ENCODE assay signal across 17 cellular contexts in the genomic region with DNA sequence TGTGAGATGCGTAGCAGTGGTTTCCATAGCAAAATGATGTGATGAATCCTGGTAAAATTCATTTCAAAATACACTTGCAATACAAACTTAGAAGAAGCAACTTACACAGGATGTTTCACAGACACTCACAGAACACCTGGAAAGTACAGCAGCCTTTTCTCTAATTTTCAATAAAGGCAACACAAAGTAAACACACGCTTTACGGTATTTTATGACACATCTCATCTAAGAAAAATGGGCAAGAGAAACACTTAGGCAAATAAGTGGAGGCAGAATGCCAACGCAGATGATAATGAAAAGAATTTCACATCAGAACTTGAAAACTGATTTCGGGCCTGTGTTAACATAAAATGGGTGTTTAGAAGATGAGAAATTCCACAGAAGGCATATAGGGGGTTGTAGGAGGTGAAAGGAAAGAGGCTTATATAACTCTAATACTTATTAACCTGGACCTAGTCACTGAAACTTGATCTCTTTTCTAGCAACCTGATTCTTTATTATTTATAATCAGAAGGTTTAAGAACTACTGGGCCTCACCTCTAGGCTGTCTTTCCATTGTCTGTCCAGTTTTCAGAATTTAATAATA. TPM values are rescaled to one million over a fixed set of nuclear protein-coding genes. Genes with fewer than 3 reads are reported as not detected.
DNase-seq lines count a peak whose midpoint lies in the region; ATAC-seq and TF ChIP-seq lines count a peak whose summit lies in the region.
"Had no signal": no experiment of that assay in that cellular context is flagged by ENCODE, and none has a peak within 500 bp of the region (broad histone marks: within the 10 kb centered on the region; RNA-seq: fewer than 3 reads in every experiment).

No MANE protein-coding gene starts in this region.

- H3K9me3 Mint-ChIP-seq in Calu3 (ENCODE audit: low read depth, unreplicated experiment), result no peaks in the 10 kb centered on the region
- peaks cover 3% of the 10 kb centered on the region for H3K9me3 Mint-ChIP-seq in activated CD8-positive, alpha-beta T cell treated with anti-CD3 and anti-CD28 coated beads, Interleukin-2, amount 10 ng/mL, durations not matched to agents 7 days and 5 days (ENCODE audit: insufficient read depth)
- H3K9me3 Mint-ChIP-seq: activated T-helper 1 cell treated with anti-CD3 and anti-CD28 coated beads, Interleukin-12 subunit alpha, Interleukin-12 subunit beta, Interleukin-2, Interleukin-4 antibody, amounts not matched to agents 30 ng/mL and 10 ng/mL and 1 ng/mL, durations not matched to agents 14 hours and 24 hours and 36 hours; stimulated activated naive CD8-positive, alpha-beta T cell treated with anti-CD3 and anti-CD28 coated beads, Interleukin-15, Interleukin-2, amounts not matched to agents 100 ng/mL and 50 ng/mL, for 24 hours had no signal

- TF ChIP-seq RAD21 in liver (IDR thresholded peaks at IDR 0.05), result no peak

- no peak for TF ChIP-seq EP300 in sigmoid colon (IDR thresholded peaks at IDR 0.05)

- H3K9ac ChIP-seq in mammary epithelial cell (ENCODE audit: insufficient read depth, low read length), result no peak overlapping the region
- H3K9ac ChIP-seq in liver (ENCODE audit: low read depth in 1 of 2, low read length in 2 of 2), result no peak overlapping the region

- H3K27ac Mint-ChIP-seq in Calu3 (ENCODE audit: unreplicated experiment), result peak overlapping the region; percentile 95
- H3K27ac Mint-ChIP-seq in activated CD8-positive, alpha-beta T cell treated with anti-CD3 and anti-CD28 coated beads, Interleukin-2, amount 10 ng/mL, durations not matched to agents 7 days and 5 days, result no peak overlapping the region
- H3K27ac Mint-ChIP-seq: activated CD4-positive, alpha-beta memory T cell treated with anti-CD3 and anti-CD28 coated beads, Interleukin-2, amount 10 ng/mL, durations not matched to agents 7 days and 5 days; activated T-helper 1 cell treated with anti-CD3 and anti-CD28 coated beads, Interleukin-12 subunit alpha, Interleukin-12 subunit beta, Interleukin-2, Interleukin-4 antibody, amounts not matched to agents 30 ng/mL and 10 ng/mL and 1 ng/mL, durations not matched to agents 14 hours and 24 hours and 36 hours; stimulated activated naive CD8-positive, alpha-beta T cell treated with anti-CD3 and anti-CD28 coated beads, Interleukin-15, Interleukin-2, amounts not matched to agents 100 ng/mL and 50 ng/mL, for 24 hours had no signal

- H3K4me3 Mint-ChIP-seq in Calu3 (ENCODE audit: low read depth, unreplicated experiment), result peak overlapping the region; percentile 21
- H3K4me3 Mint-ChIP-seq in activated CD8-positive, alpha-beta T cell treated with anti-CD3 and anti-CD28 coated beads, Interleukin-2, amount 10 ng/mL, durations not matched to agents 7 days and 5 days, result no peak overlapping the region
- H3K4me3 Mint-ChIP-seq: activated CD4-positive, alpha-beta memory T cell treated with anti-CD3 and anti-CD28 coated beads, Interleukin-2, amount 10 ng/mL, durations not matched to agents 7 days and 5 days; activated T-helper 1 cell treated with anti-CD3 and anti-CD28 coated beads, Interleukin-12 subunit alpha, Interleukin-12 subunit beta, Interleukin-2, Interleukin-4 antibody, amounts not matched to agents 30 ng/mL and 10 ng/mL and 1 ng/mL, durations not matched to agents 14 hours and 24 hours and 36 hours; stimulated activated naive CD8-positive, alpha-beta T cell treated with anti-CD3 and anti-CD28 coated beads, Interleukin-15, Interleukin-2, amounts not matched to agents 100 ng/mL and 50 ng/mL, for 24 hours had no signal

- 84% methylated on average over 5 of the region's 5 CpGs for WGBS in mammary epithelial cell (ENCODE audit: low coverage, missing lambda C conversion rate)
- 43% methylated on average over 5 of the region's 5 CpGs for WGBS in liver
- 19 to 61% methylated on average over 5 of the region's 5 CpGs for WGBS in sigmoid colon, 2 donors

- H3K4me2 ChIP-seq in mammary epithelial cell (ENCODE audit: insufficient read depth, low read depth, low read length), result no peak overlapping the region

- intact Hi-C loops in Calu3 (cut with micrococcal nuclease; ENCODE audit: unreplicated experiment) (loop anchor here (5.0 kb wide), 1 partner anchor 220 kb away; no protein-coding TSS in a partner anchor), mammary epithelial cell (cut with micrococcal nuclease) (no loop called here), sigmoid colon (cut with DNase I) (no loop called here)

- BruUV-seq in Calu3 (replicated peaks; lab: Mats Ljungman, UMichigan) (no TSS peak), mammary epithelial cell (replicated peaks; lab: Mats Ljungman, UMichigan) (no TSS peak)

- H3K79me2 ChIP-seq in mammary epithelial cell (ENCODE audit: insufficient read depth, low read length), result no peaks in the 10 kb centered on the region

- no peaks in the 10 kb centered on the region for H4K20me1 ChIP-seq in mammary epithelial cell (ENCODE audit: insufficient read depth, low read length)

- TF ChIP-seq POLR2A in sigmoid colon (IDR thresholded peaks at IDR 0.05), result no peak

- CTCF ChIA-PET in Calu3 (lab: Charles Lee), result interaction anchor here (0.7 kb wide), 1 partner anchor 42 kb away, joined by 3 read pairs; no protein-coding TSS in a partner anchor
- CTCF ChIA-PET in mammary epithelial cell (lab: Charles Lee; ENCODE audit: low non-redundant PET), result no interaction called here
- CTCF ChIA-PET in activated CD8-positive, alpha-beta T cell treated with anti-CD3 and anti-CD28 coated beads, Interleukin-2, amount 10 ng/mL, durations not matched to agents 7 days and 5 days (lab: Charles Lee), result no interaction called here

- in situ Hi-C loops in mammary epithelial cell (cut with MboI; ENCODE audit: low sequenced_read_pairs in 2 of 2), result loop anchor here in 1 of 2 donors (25.0 kb wide), 1 partner anchor 225 kb away; the partner anchor contains the start of gene LIPH

- no peak overlapping the region for H3K27ac ChIP-seq in mammary epithelial cell (ENCODE audit: insufficient read depth, low read depth, low read length)
- H3K27ac ChIP-seq in liver (ENCODE audit: low read depth in 1 of 2, low read length in 2 of 2), result peak overlapping the region; percentile 54 to 79
- H3K27ac ChIP-seq in sigmoid colon, result no peak overlapping the region
- H3K27ac ChIP-seq: heart right ventricle had no signal

- H3K4me3 ChIP-seq in mammary epithelial cell (replicated peaks in 1 of 3; ENCODE audit: insufficient read depth in 1 of 3, low read depth in 2 of 3, low read length in 3 of 3) (no peak overlapping the region), liver (ENCODE audit: low read depth in 1 of 3, low read length in 3 of 3) (no peak overlapping the region), sigmoid colon (no peak overlapping the region)
- H3K4me3 ChIP-seq: heart right ventricle had no signal

- no peaks in the 10 kb centered on the region for H3K36me3 ChIP-seq in mammary epithelial cell (ENCODE audit: insufficient read depth, low read length)
- H3K36me3 ChIP-seq in liver (ENCODE audit: control insufficient read depth in 4 of 4, insufficient read depth in 3 of 4, low read depth in 1 of 4, low read length in 3 of 4), result no peaks in the 10 kb centered on the region
- no peaks in the 10 kb centered on the region for H3K36me3 ChIP-seq in sigmoid colon
- H3K36me3 ChIP-seq: heart right ventricle had no signal

- POLR2A ChIA-PET in activated CD8-positive, alpha-beta T cell treated with anti-CD3 and anti-CD28 coated beads, Interleukin-2, amount 10 ng/mL, durations not matched to agents 7 days and 5 days (lab: Charles Lee), result no interaction called here

- H3K27me3 Mint-ChIP-seq in Calu3 (ENCODE audit: unreplicated experiment), result no peaks in the 10 kb centered on the region
- peaks cover 2% of the 10 kb centered on the region for H3K27me3 Mint-ChIP-seq in activated CD8-positive, alpha-beta T cell treated with anti-CD3 and anti-CD28 coated beads, Interleukin-2, amount 10 ng/mL, durations not matched to agents 7 days and 5 days (ENCODE audit: low read depth)
- H3K27me3 Mint-ChIP-seq: activated CD4-positive, alpha-beta memory T cell treated with anti-CD3 and anti-CD28 coated beads, Interleukin-2, amount 10 ng/mL, durations not matched to agents 7 days and 5 days; stimulated activated naive CD8-positive, alpha-beta T cell treated with anti-CD3 and anti-CD28 coated beads, Interleukin-15, Interleukin-2, amounts not matched to agents 100 ng/mL and 50 ng/mL, for 24 hours had no signal

- DNase-seq in Calu3 (peak; percentile 49), NCI-H2107 treated with DMSO at 0.1 percent for 48 hours (lab: John Stamatoyannopoulos, UW; ENCODE audit: unreplicated experiment) (peak; percentile 55), mammary epithelial cell (peak; percentile 31), sigmoid colon (no peak), HuH-7 (ENCODE audit: low spot score) (no peak), mesenteric fat pad (ENCODE audit: low spot score) (no peak)
- no peak for DNase-seq in activated CD8-positive, alpha-beta T cell treated with anti-CD3 and anti-CD28 coated beads, Interleukin-2, amount 10 ng/mL, durations not matched to agents 7 days and 5 days
- DNase-seq: activated CD4-positive, alpha-beta memory T cell treated with anti-CD3 and anti-CD28 coated beads, Interleukin-2, amount 10 ng/mL, durations not matched to agents 7 days and 5 days; Caco-2; heart right ventricle; MV-4-11; NCI-H510A treated with DMSO at 0.1 percent for 48 hours; T1000 had no signal

- no peaks in the 10 kb centered on the region for H3K27me3 ChIP-seq in mammary epithelial cell (ENCODE audit: insufficient read depth, low read length)
- H3K27me3 ChIP-seq in liver (ENCODE audit: control insufficient read depth in 4 of 4, insufficient read depth in 4 of 4, low read length in 3 of 4), result no peaks in the 10 kb centered on the region
- no peaks in the 10 kb centered on the region for H3K27me3 ChIP-seq in sigmoid colon
- H3K27me3 ChIP-seq: heart right ventricle had no signal

- ATAC-seq in activated CD8-positive, alpha-beta T cell treated with anti-CD3 and anti-CD28 coated beads, Interleukin-2, amount 10 ng/mL, durations not matched to agents 7 days and 5 days, result no peak
- ATAC-seq: esophagus mucosa, heart right ventricle had no signal

- H3K36me3 Mint-ChIP-seq in Calu3 (ENCODE audit: insufficient read depth, unreplicated experiment), result peaks cover 79% of the 10 kb centered on the region
- no peaks in the 10 kb centered on the region for H3K36me3 Mint-ChIP-seq in activated CD8-positive, alpha-beta T cell treated with anti-CD3 and anti-CD28 coated beads, Interleukin-2, amount 10 ng/mL, durations not matched to agents 7 days and 5 days (ENCODE audit: low read depth)

- no peaks in the 10 kb centered on the region for H3K9me3 ChIP-seq in mammary epithelial cell (replicated peaks; ENCODE audit: insufficient read depth, low read length)
- no peaks in the 10 kb centered on the region for H3K9me3 ChIP-seq in liver (ENCODE audit: control insufficient read depth in 4 of 4, low read length in 3 of 4)
- H3K9me3 ChIP-seq in sigmoid colon, result no peaks in the 10 kb centered on the region
- H3K9me3 ChIP-seq: Caco-2, heart right ventricle had no signal

- H2AFZ ChIP-seq in mammary epithelial cell (ENCODE audit: low read depth, low read length), result no peak overlapping the region

- peaks cover 88% of the 10 kb centered on the region for H3K4me1 Mint-ChIP-seq in Calu3 (ENCODE audit: low read depth, unreplicated experiment)
- H3K4me1 Mint-ChIP-seq in activated CD8-positive, alpha-beta T cell treated with anti-CD3 and anti-CD28 coated beads, Interleukin-2, amount 10 ng/mL, durations not matched to agents 7 days and 5 days (ENCODE audit: low read depth), result peaks cover 14% of the 10 kb centered on the region

- dilution Hi-C loops in mammary epithelial cell (cut with HindIII; ENCODE audit: low sequenced_read_pairs), result no loop called here

- peak; percentile 23 for TF ChIP-seq CTCF in Calu3 (IDR thresholded peaks at IDR 0.05; ENCODE audit: unreplicated experiment)
- no peak for TF ChIP-seq CTCF in mammary epithelial cell (conservative IDR thresholded peaks at IDR 0.05 in 1 of 2, IDR thresholded peaks at IDR 0.05 in 1 of 2; ENCODE audit: extremely low read depth in 1 of 2, insufficient read depth in 1 of 2, low read depth in 1 of 2, low read length in 2 of 2)
- no peak for TF ChIP-seq CTCF in liver (IDR thresholded peaks at IDR 0.05; ENCODE audit: low read depth, low read length, missing input control)
- no peak for TF ChIP-seq CTCF in sigmoid colon (IDR thresholded peaks at IDR 0.05)

- H3K4me1 ChIP-seq in mammary epithelial cell (ENCODE audit: insufficient read depth, low read length) (peaks cover 21% of the 10 kb centered on the region), liver (ENCODE audit: control insufficient read depth in 4 of 4, insufficient read depth in 4 of 4, low read length in 3 of 4) (peaks cover 2 to 25% (median 15%) of the 10 kb centered on the region in 4 donors), sigmoid colon (peaks cover 0 to 15% (median 3%) of the 10 kb centered on the region in 4 donors)

RNA-seq across cellular contexts. Expression of gene MAP3K13, which starts 25.6 kb away (rescaled TPM):
- total RNA-seq in Calu3 (2022), result 102 and 114 TPM in 2 replicates
- total RNA-seq in mammary epithelial cell, result 10 to 100 TPM; 21.5 to 28.8 TPM
- polyA plus RNA-seq in mammary epithelial cell, result 11.7 TPM
- polyA minus RNA-seq in mammary epithelial cell, result 5.1 TPM
- 10 to 100 TPM; 17.7 to 35.3 TPM for total RNA-seq in liver
- 10 to 100 TPM; 11.3 to 38.1 TPM for polyA plus RNA-seq in liver
- total RNA-seq in activated CD8-positive, alpha-beta T cell treated with anti-CD3 and anti-CD28 coated beads, Interleukin-2, amount 10 ng/mL, durations not matched to agents 7 days and 5 days, result 10 to 100 TPM; 10.6 to 12.4 TPM
- total RNA-seq in sigmoid colon, result 10 to 100 TPM; 24.5 to 26.9 (median 25.9) TPM
- polyA plus RNA-seq in sigmoid colon, result 10 to 100 TPM; 21.7 to 64.7 (median 53.5) TPM
- 23.7 TPM for total RNA-seq in mesenteric fat pad

Comparison
In these comparisons a context has a peak if more than half of its experiments do, and no peak if none do; other contexts are left out.
1. DNase-seq: peak in Calu3 (single experiment), NCI-H2107 treated with DMSO at 0.1 percent for 48 hours (single experiment) and mammary epithelial cell (single experiment); none in activated CD8-positive, alpha-beta T cell treated with anti-CD3 and anti-CD28 coated beads, Interleukin-2, amount 10 ng/mL, durations not matched to agents 7 days and 5 days (single experiment), sigmoid colon (single experiment), HuH-7 (single experiment) and mesenteric fat pad (single experiment).
2. H3K27ac ChIP-seq: peak in liver (2 of 2); none in mammary epithelial cell (single experiment) and sigmoid colon (0 of 4).